22 cellular contexts compared by ENCODE assay signal in the genomic region with DNA sequence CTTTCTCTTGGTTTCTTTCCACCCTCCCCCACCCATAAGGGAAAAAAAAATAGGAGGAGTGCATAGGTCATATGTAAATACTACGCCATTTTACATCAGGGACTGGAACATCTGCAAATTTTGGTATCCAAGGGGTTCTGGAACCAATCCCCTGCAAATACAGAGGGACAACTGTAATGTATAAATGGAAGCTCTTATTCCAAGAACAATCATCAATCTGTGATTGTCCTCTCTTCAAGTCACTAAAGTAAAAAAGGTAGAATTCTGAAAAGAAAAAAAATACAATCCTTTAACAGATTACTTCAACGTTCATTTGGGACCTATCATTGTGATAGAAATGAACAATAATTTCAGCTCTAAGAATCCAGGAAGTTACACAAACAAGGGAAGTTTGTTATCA.
DNase-seq lines count a peak whose midpoint lies in the region; ATAC-seq, FAIRE-seq and TF ChIP-seq lines count a peak whose summit lies in the region.
"Had no signal": no experiment of that assay in that cellular context is flagged by ENCODE, and none has a peak within 500 bp of the region (broad histone marks: within the 10 kb centered on the region; RNA-seq: fewer than 3 reads in every experiment).

No MANE protein-coding gene starts in this region.

- no peaks in the 10 kb centered on the region for H3K36me3 ChIP-seq in MM.1S (replicated peaks; ENCODE audit: insufficient read depth, low read length)
- H3K36me3 ChIP-seq: BE2C, MG63 had no signal

- no peak for DNase-seq in D721Med (ENCODE audit: insufficient read length, low spot score)
- no peak for DNase-seq in MM.1S
- peak; percentile 36 for DNase-seq in medulla oblongata (ENCODE audit: extremely low spot score)
- DNase-seq in NCI-H748 treated with DMSO at 0.1 percent for 48 hours (lab: John Stamatoyannopoulos, UW), result no peak
- no peak for DNase-seq in amygdala (lab: John Stamatoyannopoulos, UW)
- DNase-seq: BE2C; Calu3; CD4-positive, CD25-positive, alpha-beta regulatory T cell; MG63; NCI-H1048; NCI-H1417 treated with DMSO at 0.1 percent for 48 hours; NCI-H187; NCI-H2107; NCI-H446 treated with DMSO at 0.1 percent for 48 hours; NCI-H526 treated with DMSO at 0.1 percent for 48 hours; NK-92 treated with Interleukin-12 subunit alpha and Interleukin-12 subunit beta, amount 100 ng/mL, for 24 hours had no signal

- ATAC-seq in HG03354 (IDR thresholded peaks at IDR 0.05; ENCODE audit: poor library complexity, severe bottlenecking, unreplicated experiment), result no peak
- ATAC-seq: A549, Right ventricle myocardium inferior had no signal

- H3K27ac ChIP-seq in MM.1S (ENCODE audit: low read length), result no peak overlapping the region
- peak overlapping the region; percentile 1 for H3K27ac ChIP-seq in cingulate gyrus (ENCODE audit: low read depth, low read length)
- H3K27ac ChIP-seq: A549, SJSA1 had no signal

- no peaks in the 10 kb centered on the region for H3K9me2 ChIP-seq in MM.1S (replicated peaks; ENCODE audit: insufficient read depth, low read length)

- no peak for TF ChIP-seq CTCF in D721Med (IDR thresholded peaks at IDR 0.05; ENCODE audit: insufficient read depth, missing control alignments)
- no peak for TF ChIP-seq CTCF in MM.1S (IDR thresholded peaks at IDR 0.05; ENCODE audit: low read length)

- H3K4me3 ChIP-seq in MM.1S (ENCODE audit: low read length), result no peak overlapping the region
- H3K4me3 ChIP-seq: A549, MG63, SJSA1 had no signal

- no peak overlapping the region for H2AFZ ChIP-seq in MM.1S (ENCODE audit: low read length)

- no peaks in the 10 kb centered on the region for H3K9me3 ChIP-seq in MM.1S (replicated peaks; ENCODE audit: insufficient read depth, low read length)
- H3K9me3 ChIP-seq: A549, BE2C, MG63, SJSA1 had no signal

- peaks cover 34% of the 10 kb centered on the region for H3F3A ChIP-seq in MM.1S (ENCODE audit: insufficient read depth, low read length)

- no peak overlapping the region for H3K9ac ChIP-seq in MM.1S (ENCODE audit: low read length)

- no peaks in the 10 kb centered on the region for H3K27me3 ChIP-seq in MM.1S (replicated peaks; ENCODE audit: insufficient read depth, low read length)
- H3K27me3 ChIP-seq: BE2C, MG63, SJSA1 had no signal

- H4K20me1 ChIP-seq in MM.1S (ENCODE audit: insufficient read depth, low read length), result no peaks in the 10 kb centered on the region

- peaks cover 55% of the 10 kb centered on the region for H3K4me1 ChIP-seq in MM.1S (ENCODE audit: low read length)
- H3K4me1 ChIP-seq: A549, BE2C, SJSA1 had no signal

- peaks cover 32% of the 10 kb centered on the region for H3K79me2 ChIP-seq in MM.1S (ENCODE audit: low read length)

- peak; percentile 38 for FAIRE-seq in D721Med (lab: Jason Lieb, UNC)
- FAIRE-seq: A549, GM18507 had no signal

- H3K4me2 ChIP-seq in MM.1S (ENCODE audit: low read depth, low read length), result peak overlapping the region; percentile 18; the same call in 1 of the 2 replicates
- H3K4me2 ChIP-seq: A549 had no signal
